8 cellular contexts compared by ENCODE assay signal in genomic region chr22:38572065-38572464, GRCh38.
DNase-seq lines count a peak whose midpoint lies in the region; ATAC-seq and TF ChIP-seq lines count a peak whose summit lies in the region.

No MANE protein-coding gene starts in this region.

- H3K4me1 ChIP-seq in adipocyte (ENCODE audit: control insufficient read depth, insufficient read depth, low read length): peaks cover 28% of the 10 kb centered on the region

- H3K27me3 ChIP-seq in adipocyte (replicated peaks; ENCODE audit: control insufficient read depth, insufficient read depth, low read length): no peaks in the 10 kb centered on the region

- no peak overlapping the region for H3K4me3 ChIP-seq in GM12865 (ENCODE audit: low read depth, low read length)
- H3K4me3 ChIP-seq in adipocyte (ENCODE audit: low read length): no peak overlapping the region

- no peaks in the 10 kb centered on the region for H3K36me3 ChIP-seq in adipocyte (ENCODE audit: control insufficient read depth, insufficient read depth, low read length, severe bottlenecking)

- peak; percentile 29 for TF ChIP-seq CTCF in GM12865 (IDR thresholded peaks at IDR 0.05; ENCODE audit: insufficient read depth, low read depth, low read length, missing control alignments)

- DNase-seq in AG08396 (ENCODE audit: low spot score) (peak; percentile 58), GM12865 (ENCODE audit: low read depth) (peak; percentile 49), NCI-H69 (lab: John Stamatoyannopoulos, UW) (peak; percentile 69), adipocyte (ENCODE audit: low read depth) (peak; percentile 89), iPS-NIHi11 (ENCODE audit: low spot score) (peak; percentile 42)
- peak; percentile 7 for DNase-seq in stimulated activated CD4-positive, alpha-beta T cell treated with anti-CD3 and anti-CD28 coated beads, Interleukin-4, amount 100 ng/mL, for 1 hour

- ATAC-seq in HG03045 (IDR thresholded peaks at IDR 0.05; ENCODE audit: unreplicated experiment): no peak
- ATAC-seq in GM19351 (IDR thresholded peaks at IDR 0.05; ENCODE audit: unreplicated experiment): no peak

- no peak overlapping the region for H3K9ac ChIP-seq in adipocyte (ENCODE audit: low read length)

- H3K9me3 ChIP-seq in adipocyte (ENCODE audit: control insufficient read depth, low read length): no peaks in the 10 kb centered on the region

Comparison
In these comparisons a context has a peak if more than half of its experiments do, and no peak if none do; other contexts are left out.
1. DNase-seq: peak in every context shown above with its lines; median percentile 89 in adipocyte; 69 in NCI-H69; 58 in AG08396; 49 in GM12865; 42 in iPS-NIHi11; 7 in stimulated activated CD4-positive, alpha-beta T cell treated with anti-CD3 and anti-CD28 coated beads, Interleukin-4, amount 100 ng/mL, for 1 hour.